ENCODE assay signal across 16 cellular contexts in genomic region chr16:23903001-23903414, GRCh38.
DNase-seq lines count a peak whose midpoint lies in the region; ATAC-seq and TF ChIP-seq lines count a peak whose summit lies in the region.
"Had no signal": no experiment of that assay in that cellular context is flagged by ENCODE, and none has a peak within 500 bp of the region (broad histone marks: within the 10 kb centered on the region; RNA-seq: fewer than 3 reads in every experiment).

No MANE protein-coding gene starts in this region.

- no peak for TF ChIP-seq CTCF in RWPE1 (conservative IDR thresholded peaks at IDR 0.05; ENCODE audit: low read depth)
- TF ChIP-seq CTCF in endothelial cell (IDR thresholded peaks at IDR 0.05; ENCODE audit: unreplicated experiment): no peak
- TF ChIP-seq CTCF in Calu3 (IDR thresholded peaks at IDR 0.05; ENCODE audit: unreplicated experiment): no peak

- H3K27ac Mint-ChIP-seq in stimulated activated naive CD8-positive, alpha-beta T cell treated with anti-CD3 and anti-CD28 coated beads, Interleukin-15, Interleukin-2, amounts not matched to agents 100 ng/mL and 50 ng/mL, for 24 hours: peak overlapping the region; percentile 56
- no peak overlapping the region for H3K27ac Mint-ChIP-seq in stimulated activated naive CD8-positive, alpha-beta T cell treated with anti-CD3 and anti-CD28 coated beads, Interleukin-15, amount 100 ng/mL, for 72 hours
- H3K27ac Mint-ChIP-seq in endothelial cell (ENCODE audit: unreplicated experiment) (peak overlapping the region; percentile 59), Calu3 (ENCODE audit: unreplicated experiment) (no peak overlapping the region)
- H3K27ac Mint-ChIP-seq in stimulated activated naive B cell treated with anti-CD40 and anti-IgM and Interleukin-4, amounts not matched to agents 10 μg/mL and 1 μg/mL and 100 μg/mL, for 72 hours: peak overlapping the region; percentile 90
- H3K27ac Mint-ChIP-seq: endodermal cell had no signal

- CTCF ChIA-PET in RWPE1 (lab: Yijun Ruan, JAX): no interaction called here
- CTCF ChIA-PET in Calu3 (lab: Charles Lee): interaction anchor here (1.4 kb wide), 1 partner anchor 11 kb away, joined by 5 read pairs; no protein-coding TSS in a partner anchor

- H3K36me3 Mint-ChIP-seq in stimulated activated naive CD8-positive, alpha-beta T cell treated with anti-CD3 and anti-CD28 coated beads, Interleukin-15, Interleukin-2, amounts not matched to agents 100 ng/mL and 50 ng/mL, for 24 hours (ENCODE audit: low read depth): peaks cover 7% of the 10 kb centered on the region
- H3K36me3 Mint-ChIP-seq in endothelial cell (ENCODE audit: low read depth, unreplicated experiment) (peaks cover 7% of the 10 kb centered on the region), Calu3 (ENCODE audit: insufficient read depth, unreplicated experiment) (no peaks in the 10 kb centered on the region)
- peaks cover 16 to 21% of the 10 kb centered on the region in 2 donors for H3K36me3 Mint-ChIP-seq in stimulated activated naive B cell treated with anti-CD40 and anti-IgM and Interleukin-4, amounts not matched to agents 10 μg/mL and 1 μg/mL and 100 μg/mL, for 72 hours

- H3K4me3 Mint-ChIP-seq in stimulated activated naive CD8-positive, alpha-beta T cell treated with anti-CD3 and anti-CD28 coated beads, Interleukin-15, Interleukin-2, amounts not matched to agents 100 ng/mL and 50 ng/mL, for 24 hours: no peak overlapping the region
- no peak overlapping the region for H3K4me3 Mint-ChIP-seq in stimulated activated naive CD8-positive, alpha-beta T cell treated with anti-CD3 and anti-CD28 coated beads, Interleukin-15, amount 100 ng/mL, for 72 hours
- H3K4me3 Mint-ChIP-seq in endothelial cell (ENCODE audit: unreplicated experiment) (peak overlapping the region; percentile 8), Calu3 (ENCODE audit: low read depth, unreplicated experiment) (no peak overlapping the region)
- no peak overlapping the region for H3K4me3 Mint-ChIP-seq in stimulated activated naive B cell treated with anti-CD40 and anti-IgM and Interleukin-4, amounts not matched to agents 10 μg/mL and 1 μg/mL and 100 μg/mL, for 72 hours
- H3K4me3 Mint-ChIP-seq: endodermal cell had no signal

- H3K4me1 Mint-ChIP-seq in stimulated activated naive CD8-positive, alpha-beta T cell treated with anti-CD3 and anti-CD28 coated beads, Interleukin-15, Interleukin-2, amounts not matched to agents 100 ng/mL and 50 ng/mL, for 24 hours (ENCODE audit: low read depth): peaks cover 80% of the 10 kb centered on the region
- H3K4me1 Mint-ChIP-seq in stimulated activated naive CD8-positive, alpha-beta T cell treated with anti-CD3 and anti-CD28 coated beads, Interleukin-15, amount 100 ng/mL, for 72 hours: peaks cover 74% of the 10 kb centered on the region
- H3K4me1 Mint-ChIP-seq in endothelial cell (ENCODE audit: unreplicated experiment): peaks cover 51% of the 10 kb centered on the region
- peaks cover 67 to 96% of the 10 kb centered on the region in 2 donors for H3K4me1 Mint-ChIP-seq in stimulated activated naive B cell treated with anti-CD40 and anti-IgM and Interleukin-4, amounts not matched to agents 10 μg/mL and 1 μg/mL and 100 μg/mL, for 72 hours
- H3K4me1 Mint-ChIP-seq in Calu3 (ENCODE audit: low read depth, unreplicated experiment): no peaks in the 10 kb centered on the region

- H3K9me3 Mint-ChIP-seq in stimulated activated naive CD8-positive, alpha-beta T cell treated with anti-CD3 and anti-CD28 coated beads, Interleukin-15, Interleukin-2, amounts not matched to agents 100 ng/mL and 50 ng/mL, for 24 hours: no peaks in the 10 kb centered on the region
- H3K9me3 Mint-ChIP-seq in stimulated activated naive CD8-positive, alpha-beta T cell treated with anti-CD3 and anti-CD28 coated beads, Interleukin-15, amount 100 ng/mL, for 72 hours: no peaks in the 10 kb centered on the region
- H3K9me3 Mint-ChIP-seq in endothelial cell (ENCODE audit: unreplicated experiment) (no peaks in the 10 kb centered on the region), Calu3 (ENCODE audit: low read depth, unreplicated experiment) (peaks cover 2% of the 10 kb centered on the region)
- H3K9me3 Mint-ChIP-seq in stimulated activated naive B cell treated with anti-CD40 and anti-IgM and Interleukin-4, amounts not matched to agents 10 μg/mL and 1 μg/mL and 100 μg/mL, for 72 hours: no peaks in the 10 kb centered on the region
- H3K9me3 Mint-ChIP-seq: endodermal cell had no signal

- no peak overlapping the region for H3K27ac ChIP-seq in RWPE1
- H3K27ac ChIP-seq: parathyroid adenoma had no signal

- ATAC-seq in stimulated activated naive CD8-positive, alpha-beta T cell treated with anti-CD3 and anti-CD28 coated beads, Interleukin-15, amount 100 ng/mL, for 72 hours: no peak
- peak in 1 of 2 donors; percentile 50 for ATAC-seq in stimulated activated naive B cell treated with anti-CD40 and anti-IgM and Interleukin-4, amounts not matched to agents 10 μg/mL and 1 μg/mL and 100 μg/mL, for 72 hours (replicated peaks)
- ATAC-seq: HCT116 had no signal

- BruUV-seq in Calu3 (replicated peaks; lab: Mats Ljungman, UMichigan): no TSS peak

- POLR2A ChIA-PET in RWPE1 (lab: Yijun Ruan, JAX; ENCODE audit: low non-redundant PET): no interaction called here

- no peaks in the 10 kb centered on the region for H3K27me3 Mint-ChIP-seq in stimulated activated naive CD8-positive, alpha-beta T cell treated with anti-CD3 and anti-CD28 coated beads, Interleukin-15, Interleukin-2, amounts not matched to agents 100 ng/mL and 50 ng/mL, for 24 hours
- H3K27me3 Mint-ChIP-seq in stimulated activated naive CD8-positive, alpha-beta T cell treated with anti-CD3 and anti-CD28 coated beads, Interleukin-15, amount 100 ng/mL, for 72 hours: no peaks in the 10 kb centered on the region
- H3K27me3 Mint-ChIP-seq in endothelial cell (ENCODE audit: unreplicated experiment): peaks cover 4% of the 10 kb centered on the region
- H3K27me3 Mint-ChIP-seq in stimulated activated naive B cell treated with anti-CD40 and anti-IgM and Interleukin-4, amounts not matched to agents 10 μg/mL and 1 μg/mL and 100 μg/mL, for 72 hours: no peaks in the 10 kb centered on the region
- H3K27me3 Mint-ChIP-seq in Calu3 (ENCODE audit: unreplicated experiment): peaks cover 78% of the 10 kb centered on the region

- DNase-seq in stimulated activated naive CD8-positive, alpha-beta T cell treated with anti-CD3 and anti-CD28 coated beads, Interleukin-15, amount 100 ng/mL, for 72 hours: no peak
- DNase-seq in RWPE1 (ENCODE audit: low spot score): peak; percentile 45
- DNase-seq in endothelial cell (ENCODE audit: low spot score): no peak
- no peak for DNase-seq in stimulated activated naive B cell treated with anti-CD40 and anti-IgM and Interleukin-4, amounts not matched to agents 10 μg/mL and 1 μg/mL and 100 μg/mL, for 72 hours
- DNase-seq in NCI-H1092 treated with DMSO at 0.1 percent for 48 hours (lab: John Stamatoyannopoulos, UW): no peak
- DNase-seq in iPS-NIHi11 (ENCODE audit: low spot score): no peak
- DNase-seq in Calu3: no peak
- DNase-seq: activated naive CD4-positive, alpha-beta T cell treated with Interleukin-2 at 50 U/mL for 16 hours; endodermal cell; Karpas-422; NCI-H2107; Right ventricle myocardium superior; substantia nigra had no signal

- intact Hi-C loops in Calu3 (cut with micrococcal nuclease; ENCODE audit: unreplicated experiment): no loop called here

Comparison
In these comparisons a context has a peak if more than half of its experiments do, and no peak if none do; other contexts are left out.
1. H3K27ac Mint-ChIP-seq: peak in stimulated activated naive CD8-positive, alpha-beta T cell treated with anti-CD3 and anti-CD28 coated beads, Interleukin-15, Interleukin-2, amounts not matched to agents 100 ng/mL and 50 ng/mL, for 24 hours (single experiment), endothelial cell (single experiment) and stimulated activated naive B cell treated with anti-CD40 and anti-IgM and Interleukin-4, amounts not matched to agents 10 μg/mL and 1 μg/mL and 100 μg/mL, for 72 hours (single experiment); none in stimulated activated naive CD8-positive, alpha-beta T cell treated with anti-CD3 and anti-CD28 coated beads, Interleukin-15, amount 100 ng/mL, for 72 hours (0 of 2) and Calu3 (single experiment).